Comparison of ENCODE assay signal across 1 cellular context in genomic region chr16:88649924-88650748, GRCh38.
TF ChIP-seq lines count a peak whose summit lies in the region.

No MANE protein-coding gene starts in this region.

TF ChIP-seq in HepG2, 621 proteins besides CTCF, POLR2A, EP300 and RAD21 (continued from another document and continues in another):
- TF ChIP-seq PRDM15 (CRISPR knock-in tag; IDR thresholded peaks at IDR 0.05) (no peak), SATB2 (CRISPR knock-in tag; IDR thresholded peaks at IDR 0.05) (no peak), HNRNPL (IDR thresholded peaks at IDR 0.05; ENCODE audit: low read depth, low read length) (peak; percentile 46), HNF4G (IDR thresholded peaks at IDR 0.05; ENCODE audit: borderline replicate concordance, low read depth, low read length) (no peak), HNF4G (CRISPR knock-in tag; IDR thresholded peaks at IDR 0.05; ENCODE audit: borderline replicate concordance, low read depth) (no peak), JUNB (CRISPR knock-in tag; IDR thresholded peaks at IDR 0.05; ENCODE audit: borderline replicate concordance) (peak; percentile 63; the same call in 1 of the 2 replicates), IRX3 (CRISPR knock-in tag; IDR thresholded peaks at IDR 0.05; ENCODE audit: borderline replicate concordance, low read depth) (no peak), KDM6A (CRISPR knock-in tag; IDR thresholded peaks at IDR 0.05; ENCODE audit: low read depth) (0 out of 2 replicates have a peak, but pooled peaks have one; percentile 8), ZNF646 (CRISPR knock-in tag; IDR thresholded peaks at IDR 0.05) (no peak), ZBTB14 (CRISPR knock-in tag; IDR thresholded peaks at IDR 0.05) (0 out of 2 replicates have a peak, but pooled peaks have one; percentile 14), HMGXB4 (CRISPR knock-in tag; IDR thresholded peaks at IDR 0.05; ENCODE audit: borderline replicate concordance in 1 of 2, low read depth in 1 of 2) (peak in 1 of 2 experiments; percentile 37; a peak in 3 of 4 replicates), PAWR (CRISPR knock-in tag; IDR thresholded peaks at IDR 0.05; ENCODE audit: borderline replicate concordance) (peak; percentile 79; the same call in 1 of the 2 replicates), NR2F2 (IDR thresholded peaks at IDR 0.05; ENCODE audit: borderline replicate concordance, low read depth) (no peak), AGO2 (optimal IDR thresholded peaks at IDR 0.05; ENCODE audit: low read depth, low read length) (peak; percentile 65), LRRFIP1 (CRISPR knock-in tag; conservative IDR thresholded peaks at IDR 0.05) (no peak), ZNF136 (CRISPR knock-in tag; IDR thresholded peaks at IDR 0.05; ENCODE audit: low read depth) (no peak), MYPOP (CRISPR knock-in tag; IDR thresholded peaks at IDR 0.05) (no peak), ZNF276 (CRISPR knock-in tag; IDR thresholded peaks at IDR 0.05; ENCODE audit: low read depth) (no peak), TOE1 (CRISPR knock-in tag; IDR thresholded peaks at IDR 0.05) (0 out of 2 replicates have a peak, but pooled peaks have one; percentile 11), ZNF614 (CRISPR knock-in tag; IDR thresholded peaks at IDR 0.05; ENCODE audit: borderline replicate concordance) (no peak), ZNF777 (CRISPR knock-in tag; IDR thresholded peaks at IDR 0.05) (no peak), SAFB2 (CRISPR knock-in tag; IDR thresholded peaks at IDR 0.05; ENCODE audit: borderline replicate concordance, low read depth) (no peak; the same call in none of the 2 replicates), NR1H2 (CRISPR knock-in tag; IDR thresholded peaks at IDR 0.05; ENCODE audit: borderline replicate concordance, low read depth) (no peak; the same call in 1 of the 2 replicates), ZNF441 (CRISPR knock-in tag; IDR thresholded peaks at IDR 0.05; ENCODE audit: borderline replicate concordance) (no peak), HNRNPLL (IDR thresholded peaks at IDR 0.05; ENCODE audit: low read depth, low read length, poor library complexity, severe bottlenecking) (peak; percentile 61), PAF1 (CRISPR knock-in tag; IDR thresholded peaks at IDR 0.05) (no peak), ZNF33B (CRISPR knock-in tag; IDR thresholded peaks at IDR 0.05) (no peak), RCOR2 (CRISPR knock-in tag; IDR thresholded peaks at IDR 0.05) (no peak), CENPBD1 (CRISPR knock-in tag; IDR thresholded peaks at IDR 0.05; ENCODE audit: borderline replicate concordance, low read depth) (no peak), PHF21A (CRISPR knock-in tag; IDR thresholded peaks at IDR 0.05) (no peak), ZNF674 (CRISPR knock-in tag; IDR thresholded peaks at IDR 0.05; ENCODE audit: low read depth) (no peak), ZBTB25 (CRISPR knock-in tag; IDR thresholded peaks at IDR 0.05) (no peak; the same call in 1 of the 2 replicates), SMYD3 (CRISPR knock-in tag; IDR thresholded peaks at IDR 0.05) (no peak), ZNF317 (CRISPR knock-in tag; IDR thresholded peaks at IDR 0.05) (peak; percentile 46; the same call in 1 of the 2 replicates), ZNF180 (CRISPR knock-in tag; IDR thresholded peaks at IDR 0.05; ENCODE audit: borderline replicate concordance, low read depth) (no peak), TERF1 (CRISPR knock-in tag; IDR thresholded peaks at IDR 0.05) (peak; percentile 34; the same call in 1 of the 2 replicates)
